20 cellular contexts compared by ENCODE assay signal in genomic region chr10:113524539-113525490, GRCh38. TPM values are rescaled to one million over a fixed set of nuclear protein-coding genes. Genes with fewer than 3 reads are reported as not detected.
DNase-seq lines count a peak whose midpoint lies in the region; ATAC-seq and TF ChIP-seq lines count a peak whose summit lies in the region.
"Had no signal": no experiment of that assay in that cellular context is flagged by ENCODE, and none has a peak within 500 bp of the region (broad histone marks: within the 10 kb centered on the region; RNA-seq: fewer than 3 reads in every experiment).

No MANE protein-coding gene starts in this region.

- H3K9me3 Mint-ChIP-seq in activated CD8-positive, alpha-beta memory T cell treated with anti-CD3 and anti-CD28 coated beads, Interleukin-2, amount 10 ng/mL, durations not matched to agents 7 days and 5 days (ENCODE audit: low read depth), result no peaks in the 10 kb centered on the region

- DNase-seq in GM03348 (ENCODE audit: low spot score) (peak; percentile 70), SJSA1 (ENCODE audit: low read depth in 1 of 2, low spot score in 2 of 2) (peak; percentile 11 to 26), fibroblast of villous mesenchyme (ENCODE audit: low read depth) (peak; percentile 16), stromal cell of bone marrow (ENCODE audit: low read depth) (peak; percentile 10), T-helper 17 cell (no peak)
- DNase-seq in activated CD8-positive, alpha-beta memory T cell treated with anti-CD3 and anti-CD28 coated beads, Interleukin-2, amount 10 ng/mL, durations not matched to agents 7 days and 5 days, result no peak
- DNase-seq: activated CD4-positive, alpha-beta T cell treated with anti-CD3 and anti-CD28 coated beads for 36 hours; activated CD8-positive, alpha-beta memory T cell treated with anti-CD3 and anti-CD28 coated beads, Interleukin-2, amount 50 U/mL, for 4 hours; activated naive CD4-positive, alpha-beta T cell; heart right ventricle; NCI-H187; NCI-H524; nucleus accumbens; stimulated activated CD4-positive, alpha-beta T cell treated with anti-CD3 and anti-CD28 coated beads, Interleukin-2, amount 100 ng/mL, for 48 hours had no signal

- CTCF ChIA-PET in activated CD8-positive, alpha-beta memory T cell treated with anti-CD3 and anti-CD28 coated beads, Interleukin-2, amount 10 ng/mL, durations not matched to agents 7 days and 5 days (lab: Charles Lee), result no interaction called here

- H3K27me3 ChIP-seq in SJSA1 (replicated peaks), result no peaks in the 10 kb centered on the region
- H3K27me3 ChIP-seq: body of pancreas had no signal

- no peaks in the 10 kb centered on the region for H3K36me3 ChIP-seq in SJSA1
- H3K36me3 ChIP-seq: heart right ventricle, thoracic aorta had no signal

- H3K4me3 ChIP-seq in SJSA1 (no peak overlapping the region), fibroblast of villous mesenchyme (ENCODE audit: low read depth, low read length) (no peak overlapping the region)
- H3K4me3 ChIP-seq: body of pancreas, heart right ventricle, thoracic aorta had no signal

- peaks cover 8% of the 10 kb centered on the region for H3K4me1 Mint-ChIP-seq in T-helper 17 cell
- no peaks in the 10 kb centered on the region for H3K4me1 Mint-ChIP-seq in activated CD8-positive, alpha-beta memory T cell treated with anti-CD3 and anti-CD28 coated beads, Interleukin-2, amount 10 ng/mL, durations not matched to agents 7 days and 5 days
- H3K4me1 Mint-ChIP-seq: activated CD4-positive, alpha-beta T cell treated with anti-CD3 and anti-CD28 coated beads for 36 hours had no signal

- H3K9me3 ChIP-seq in SJSA1 (replicated peaks) (no peaks in the 10 kb centered on the region), T-helper 17 cell (ENCODE audit: control insufficient read depth, low read length, poor library complexity, severe bottlenecking) (no peaks in the 10 kb centered on the region)
- H3K9me3 ChIP-seq: body of pancreas, heart right ventricle, thoracic aorta had no signal

- no peak for TF ChIP-seq CTCF in fibroblast of villous mesenchyme (IDR thresholded peaks at IDR 0.05; ENCODE audit: insufficient read depth, low read depth, low read length)

- H3K27ac Mint-ChIP-seq in T-helper 17 cell, result no peak overlapping the region
- H3K27ac Mint-ChIP-seq in activated CD8-positive, alpha-beta memory T cell treated with anti-CD3 and anti-CD28 coated beads, Interleukin-2, amount 10 ng/mL, durations not matched to agents 7 days and 5 days, result no peak overlapping the region
- H3K27ac Mint-ChIP-seq: activated CD4-positive, alpha-beta T cell treated with anti-CD3 and anti-CD28 coated beads for 36 hours had no signal

- ATAC-seq in HG02840 (IDR thresholded peaks at IDR 0.05; ENCODE audit: low FRiP score, unreplicated experiment) (no peak), T-helper 17 cell (no peak)
- no peak for ATAC-seq in activated CD8-positive, alpha-beta memory T cell treated with anti-CD3 and anti-CD28 coated beads, Interleukin-2, amount 10 ng/mL, durations not matched to agents 7 days and 5 days
- ATAC-seq: activated CD4-positive, alpha-beta T cell treated with anti-CD3 and anti-CD28 coated beads for 36 hours; body of pancreas had no signal

- no peaks in the 10 kb centered on the region for H3K36me3 Mint-ChIP-seq in T-helper 17 cell (ENCODE audit: low read depth)
- H3K36me3 Mint-ChIP-seq in activated CD8-positive, alpha-beta memory T cell treated with anti-CD3 and anti-CD28 coated beads, Interleukin-2, amount 10 ng/mL, durations not matched to agents 7 days and 5 days, result no peaks in the 10 kb centered on the region
- H3K36me3 Mint-ChIP-seq: CD14-positive monocyte had no signal

- no peaks in the 10 kb centered on the region for H3K4me1 ChIP-seq in SJSA1 (replicated peaks)
- H3K4me1 ChIP-seq: body of pancreas had no signal

- peaks cover 49% of the 10 kb centered on the region for H3K27me3 Mint-ChIP-seq in T-helper 17 cell
- peaks cover 22% of the 10 kb centered on the region for H3K27me3 Mint-ChIP-seq in activated CD8-positive, alpha-beta memory T cell treated with anti-CD3 and anti-CD28 coated beads, Interleukin-2, amount 10 ng/mL, durations not matched to agents 7 days and 5 days

- no peak overlapping the region for H3K27ac ChIP-seq in SJSA1
- H3K27ac ChIP-seq: body of pancreas, heart right ventricle, thoracic aorta had no signal

- no peak overlapping the region for H3K4me3 Mint-ChIP-seq in T-helper 17 cell
- no peak overlapping the region for H3K4me3 Mint-ChIP-seq in activated CD8-positive, alpha-beta memory T cell treated with anti-CD3 and anti-CD28 coated beads, Interleukin-2, amount 10 ng/mL, durations not matched to agents 7 days and 5 days
- H3K4me3 Mint-ChIP-seq: activated CD4-positive, alpha-beta T cell treated with anti-CD3 and anti-CD28 coated beads for 36 hours; CD14-positive monocyte had no signal

RNA-seq across cellular contexts. Expression of gene HABP2, which starts 28.0 kb away (rescaled TPM):
- not detected in 2 replicates for total RNA-seq in SJSA1 (2014; rRNA removed; shearing (Covaris generic))
- total RNA-seq in fibroblast of villous mesenchyme (not detected in 2 replicates), T-helper 17 cell (not detected)
- total RNA-seq in activated CD8-positive, alpha-beta memory T cell treated with anti-CD3 and anti-CD28 coated beads, Interleukin-2, amount 10 ng/mL, durations not matched to agents 7 days and 5 days, result not detected
- total RNA-seq: activated CD4-positive, alpha-beta T cell treated with anti-CD3 and anti-CD28 coated beads for 36 hours; heart right ventricle; mononuclear cell; SK-MEL-5; thoracic aorta had no signal

Comparison
In these comparisons a context has a peak if more than half of its experiments do, and no peak if none do; other contexts are left out.
1. DNase-seq: peak in GM03348 (single experiment), SJSA1 (2 of 2), fibroblast of villous mesenchyme (single experiment) and stromal cell of bone marrow (single experiment); none in T-helper 17 cell (0 of 3) and activated CD8-positive, alpha-beta memory T cell treated with anti-CD3 and anti-CD28 coated beads, Interleukin-2, amount 10 ng/mL, durations not matched to agents 7 days and 5 days (single experiment).